In genomic region chr15:39706252-39706651, GRCh38 we compare ENCODE assay signal across 21 cellular contexts.
DNase-seq lines count a peak whose midpoint lies in the region; ATAC-seq, FAIRE-seq and TF ChIP-seq lines count a peak whose summit lies in the region.
"Had no signal": no experiment of that assay in that cellular context is flagged by ENCODE, and none has a peak within 500 bp of the region (broad histone marks: within the 10 kb centered on the region; RNA-seq: fewer than 3 reads in every experiment).

No MANE protein-coding gene starts in this region.

- H3K9ac ChIP-seq in HepG2 (ENCODE audit: insufficient read depth, low read depth, low read length) = no peak overlapping the region
- no peak overlapping the region for H3K9ac ChIP-seq in GM12878 (ENCODE audit: control insufficient read depth, insufficient read depth, low read length)
- H3K9ac ChIP-seq in endothelial cell of umbilical vein (replicated peaks; ENCODE audit: extremely low read depth, insufficient read depth, low read length) = no peak overlapping the region
- H3K9ac ChIP-seq: BLaER1 treated with 17β-estradiol and CSF1 and Interleukin-3, amounts not matched to agents 10 nM and 100 nM had no signal

- dilution Hi-C loops in endothelial cell of umbilical vein (cut with MboI; ENCODE audit: extremely low pct_ligation_motif_present, low sequenced_read_pairs) = no loop called here

- intact Hi-C loops in HepG2 (cut with micrococcal nuclease; ENCODE audit: unreplicated experiment) = no loop called here
- intact Hi-C loops in right lobe of liver (cut with DNase I) = no loop called here
- intact Hi-C loops in GM12878 (cut with micrococcal nuclease; ENCODE audit: unreplicated experiment) = no loop called here
- intact Hi-C loops in endothelial cell of umbilical vein (cut with micrococcal nuclease) = no loop called here

- H3K4me1 ChIP-seq in HepG2 (ENCODE audit: insufficient read depth, low read length) (no peaks in the 10 kb centered on the region), right lobe of liver (no peaks in the 10 kb centered on the region), GM12878 (ENCODE audit: control insufficient read depth, insufficient read depth, low read length) (no peaks in the 10 kb centered on the region), endothelial cell of umbilical vein (ENCODE audit: control insufficient read depth, extremely low read depth, insufficient read depth, low read length) (no peaks in the 10 kb centered on the region), osteoblast (ENCODE audit: insufficient read depth, low read length) (peaks cover 18% of the 10 kb centered on the region)
- H3K4me1 ChIP-seq: BLaER1 treated with 17β-estradiol and CSF1 and Interleukin-3, amounts not matched to agents 10 nM and 100 nM had no signal

- SMC1A ChIA-PET in GM12878 (lab: Charles Lee; ENCODE audit: uncharacterized antibody, unreplicated experiment) = interaction anchor here (0.7 to 3.0 kb wide), 3 partner anchors 14 to 51 kb away, joined by 3 to 7 read pairs (median 6); no protein-coding TSS in a partner anchor

- H3K79me2 ChIP-seq in HepG2 (ENCODE audit: insufficient read depth, low read length) (no peaks in the 10 kb centered on the region), GM12878 (ENCODE audit: control insufficient read depth, insufficient read depth, low read length) (no peaks in the 10 kb centered on the region), endothelial cell of umbilical vein (ENCODE audit: control insufficient read depth, insufficient read depth, low read length) (no peaks in the 10 kb centered on the region), osteoblast (ENCODE audit: insufficient read depth, low read length) (no peaks in the 10 kb centered on the region)

- no peak for TF ChIP-seq CTCF in HepG2 (CRISPR knock-in tag; IDR thresholded peaks at IDR 0.05)
- TF ChIP-seq CTCF in right lobe of liver (IDR thresholded peaks at IDR 0.05) = no peak
- no peak for TF ChIP-seq CTCF in GM12878 (IDR thresholded peaks at IDR 0.05 in 2 of 3, conservative IDR thresholded peaks at IDR 0.05 in 1 of 3; ENCODE audit: control insufficient read depth in 2 of 3, extremely low read depth in 1 of 3, insufficient read depth in 1 of 3, low read depth in 3 of 3, low read length in 3 of 3)
- no peak for TF ChIP-seq CTCF in endothelial cell of umbilical vein (IDR thresholded peaks at IDR 0.05; ENCODE audit: extremely low read depth in 1 of 2, insufficient read depth in 1 of 2, low read depth in 1 of 2, low read length in 2 of 2)
- no peak for TF ChIP-seq CTCF in osteoblast (IDR thresholded peaks at IDR 0.05; ENCODE audit: extremely low read depth, low read depth, low read length)

- no peak for TF ChIP-seq EP300 in HepG2 (IDR thresholded peaks at IDR 0.05; ENCODE audit: low read depth in 2 of 2, low read length in 2 of 2)
- no peak for TF ChIP-seq EP300 in HepG2 (CRISPR knock-in tag; IDR thresholded peaks at IDR 0.05; ENCODE audit: borderline replicate concordance)
- TF ChIP-seq EP300 in GM12878 (IDR thresholded peaks at IDR 0.05; ENCODE audit: borderline replicate concordance in 1 of 2, control insufficient read depth in 1 of 2, low read depth in 2 of 2, low read length in 2 of 2) = no peak

- TF ChIP-seq POLR2A in HepG2 (IDR thresholded peaks at IDR 0.05; ENCODE audit: insufficient read depth in 1 of 2, low read depth in 2 of 2, low read length in 2 of 2) (no peak), right lobe of liver (IDR thresholded peaks at IDR 0.05) (no peak), GM12878 (IDR thresholded peaks at IDR 0.05; ENCODE audit: low read depth, low read length) (no peak), endothelial cell of umbilical vein (IDR thresholded peaks at IDR 0.05; ENCODE audit: low read depth, low read length) (no peak)

- H3K4me3 ChIP-seq in HepG2 (replicated peaks in 1 of 3; ENCODE audit: insufficient read depth in 1 of 3, low read depth in 2 of 3, low read length in 3 of 3) (no peak overlapping the region), right lobe of liver (no peak overlapping the region), GM12878 (no peak overlapping the region), endothelial cell of umbilical vein (replicated peaks in 1 of 3; ENCODE audit: insufficient read depth in 1 of 3, low read depth in 1 of 3, low read length in 3 of 3) (no peak overlapping the region), osteoblast (ENCODE audit: insufficient read depth, low read length) (no peak overlapping the region)
- H3K4me3 ChIP-seq: BLaER1 treated with 17β-estradiol and CSF1 and Interleukin-3, amounts not matched to agents 10 nM and 100 nM had no signal

- H3K4me2 ChIP-seq in HepG2 (ENCODE audit: low read depth, low read length) (no peak overlapping the region), GM12878 (ENCODE audit: control insufficient read depth, insufficient read depth) (no peak overlapping the region), endothelial cell of umbilical vein (ENCODE audit: insufficient read depth, low read length) (no peak overlapping the region), osteoblast (ENCODE audit: insufficient read depth, low read length) (no peak overlapping the region)
- H3K4me2 ChIP-seq: BLaER1 treated with 17β-estradiol and CSF1 and Interleukin-3, amounts not matched to agents 10 nM and 100 nM had no signal

- in situ Hi-C loops in HepG2 (cut with HindIII; ENCODE audit: extremely low pct_ligation_motif_present, low pct_unique_long_range_greater_than_20kb) = no loop called here
- in situ Hi-C loops in GM12878 (cut with MboI) = no loop called here
- in situ Hi-C loops in G401 (cut with HindIII; ENCODE audit: low sequenced_read_pairs) = no loop called here

- FAIRE-seq in HepG2 (lab: Jason Lieb, UNC) (no peak), GM12878 (lab: Jason Lieb, UNC) (no peak), endothelial cell of umbilical vein (lab: Jason Lieb, UNC) (no peak)
- FAIRE-seq: A204.1, D721Med, GM12891, GM19239 had no signal

- no peaks in the 10 kb centered on the region for H3K36me3 ChIP-seq in HepG2 (replicated peaks in 1 of 2; ENCODE audit: control insufficient read depth in 1 of 2, insufficient read depth in 2 of 2, low read length in 2 of 2)
- H3K36me3 ChIP-seq in right lobe of liver = no peaks in the 10 kb centered on the region
- no peaks in the 10 kb centered on the region for H3K36me3 ChIP-seq in GM12878 (ENCODE audit: control insufficient read depth in 2 of 2, insufficient read depth in 2 of 2, low read length in 1 of 2)
- H3K36me3 ChIP-seq in endothelial cell of umbilical vein (ENCODE audit: control insufficient read depth in 2 of 2, extremely low read depth in 1 of 2, insufficient read depth in 2 of 2, low read length in 2 of 2) = no peaks in the 10 kb centered on the region
- no peaks in the 10 kb centered on the region for H3K36me3 ChIP-seq in osteoblast (ENCODE audit: insufficient read depth, low read length)
- H3K36me3 ChIP-seq: BLaER1 treated with 17β-estradiol and CSF1 and Interleukin-3, amounts not matched to agents 10 nM and 100 nM had no signal

- no peaks in the 10 kb centered on the region for H4K20me1 ChIP-seq in HepG2 (ENCODE audit: insufficient read depth, low read length)
- H4K20me1 ChIP-seq in GM12878 (ENCODE audit: control insufficient read depth, insufficient read depth) = no peaks in the 10 kb centered on the region
- H4K20me1 ChIP-seq in endothelial cell of umbilical vein (replicated peaks; ENCODE audit: control insufficient read depth, extremely low read depth, insufficient read depth, low read length) = no peaks in the 10 kb centered on the region
- no peaks in the 10 kb centered on the region for H4K20me1 ChIP-seq in osteoblast (ENCODE audit: insufficient read depth, low read length)
- H4K20me1 ChIP-seq: BLaER1 treated with 17β-estradiol and CSF1 and Interleukin-3, amounts not matched to agents 10 nM and 100 nM had no signal

- WGBS in HepG2 (ENCODE audit: low lambda C conversion rate) = 44% methylated on average over 2 of the region's 2 CpGs
- WGBS in right lobe of liver (ENCODE audit: insufficient coverage, low coverage, low lambda C conversion rate, missing lambda C conversion rate) = 91% methylated on average over 2 of the region's 2 CpGs
- 43% methylated on average over 2 of the region's 2 CpGs for WGBS in GM12878 (ENCODE audit: insufficient coverage, insufficient replicate concordance, low lambda C conversion rate, missing lambda C conversion rate)

- BruUV-seq in HepG2 (replicated peaks; lab: Mats Ljungman, UMichigan) (no TSS peak), GM12878 (replicated peaks; lab: Mats Ljungman, UMichigan) (no TSS peak), endothelial cell of umbilical vein (replicated peaks; lab: Mats Ljungman, UMichigan) (no TSS peak)

- H3K27me3 ChIP-seq in HepG2 (ENCODE audit: control insufficient read depth in 1 of 2, insufficient read depth in 2 of 2, low read length in 2 of 2) (no peaks in the 10 kb centered on the region), right lobe of liver (no peaks in the 10 kb centered on the region), GM12878 (replicated peaks in 1 of 2; ENCODE audit: control insufficient read depth in 2 of 2, insufficient read depth in 2 of 2, low read length in 1 of 2) (no peaks in the 10 kb centered on the region), endothelial cell of umbilical vein (ENCODE audit: control insufficient read depth in 2 of 2, insufficient read depth in 2 of 2, low read length in 2 of 2) (no peaks in the 10 kb centered on the region), osteoblast (ENCODE audit: insufficient read depth, low read length) (no peaks in the 10 kb centered on the region)
- H3K27me3 ChIP-seq: BLaER1 treated with 17β-estradiol and CSF1 and Interleukin-3, amounts not matched to agents 10 nM and 100 nM had no signal

- no peaks in the 10 kb centered on the region for H3K9me3 ChIP-seq in HepG2 (ENCODE audit: low read length)
- H3K9me3 ChIP-seq in right lobe of liver = no peaks in the 10 kb centered on the region
- H3K9me3 ChIP-seq in GM12878 (replicated peaks; ENCODE audit: control insufficient read depth, insufficient read depth, low read length) = no peaks in the 10 kb centered on the region
- H3K9me3 ChIP-seq in endothelial cell of umbilical vein (replicated peaks; ENCODE audit: control insufficient read depth, insufficient read depth, low read length) = no peaks in the 10 kb centered on the region
- H3K9me3 ChIP-seq in osteoblast (ENCODE audit: low read depth, low read length) = no peaks in the 10 kb centered on the region
- H3K9me3 ChIP-seq: BLaER1 treated with 17β-estradiol and CSF1 and Interleukin-3, amounts not matched to agents 10 nM and 100 nM; Caco-2 had no signal

- RAD21 ChIA-PET in GM12878 (lab: Charles Lee; ENCODE audit: unreplicated experiment) = no interaction called here

- POLR2A ChIA-PET in HepG2 (lab: Yijun Ruan, JAX) (no interaction called here), GM12878 (lab: Charles Lee) (no interaction called here), endothelial cell of umbilical vein (lab: Charles Lee) (no interaction called here)

- H3K27ac ChIP-seq in HepG2 (ENCODE audit: extremely low read length, insufficient read depth, low read length) (no peak overlapping the region), right lobe of liver (no peak overlapping the region), GM12878 (ENCODE audit: control insufficient read depth, insufficient read depth) (no peak overlapping the region), endothelial cell of umbilical vein (ENCODE audit: insufficient read depth, low read depth, low read length) (no peak overlapping the region), osteoblast (ENCODE audit: low read depth, low read length) (no peak overlapping the region)
- H3K27ac ChIP-seq: BLaER1 treated with 17β-estradiol and CSF1 and Interleukin-3, amounts not matched to agents 10 nM and 100 nM; C4-2B had no signal

- H2AFZ ChIP-seq in HepG2 (ENCODE audit: low read length) = no peak overlapping the region
- no peak overlapping the region for H2AFZ ChIP-seq in GM12878 (ENCODE audit: control insufficient read depth, low read depth, low read length)
- no peak overlapping the region for H2AFZ ChIP-seq in endothelial cell of umbilical vein (ENCODE audit: low read depth, low read length)
- no peak overlapping the region for H2AFZ ChIP-seq in osteoblast (ENCODE audit: low read length)

- H3K9me1 ChIP-seq in endothelial cell of umbilical vein (replicated peaks; ENCODE audit: control insufficient read depth, extremely low read depth, insufficient read depth, low read length) = no peaks in the 10 kb centered on the region

- TF ChIP-seq RAD21 in HepG2 (CRISPR knock-in tag; IDR thresholded peaks at IDR 0.05) (no peak), GM12878 (IDR thresholded peaks at IDR 0.05; ENCODE audit: insufficient read depth, low read depth, low read length) (no peak)

- CTCF ChIA-PET in HepG2 (lab: Yijun Ruan, JAX; ENCODE audit: low intra/inter-chr PET ratio, low total read pairs) (no interaction called here), GM12878 (lab: Yijun Ruan, JAX) (interaction anchor here (0.6 to 1.0 kb wide), 2 partner anchors 51 to 274 kb away, joined by 3 read pairs; no protein-coding TSS in a partner anchor), endothelial cell of umbilical vein (lab: Charles Lee) (interaction anchor here (1.0 to 3.1 kb wide), 3 partner anchors 11 to 51 kb away, joined by 3 to 18 read pairs (median 3); no protein-coding TSS in a partner anchor)

- no peak for ATAC-seq in HepG2
- no peak for ATAC-seq in right lobe of liver
- ATAC-seq in GM12878 = no peak
- ATAC-seq: CD8-positive, alpha-beta T cell had no signal

- DNase-seq in HepG2 (ENCODE audit: low spot score) (no peak), right lobe of liver (no peak), GM12878 (ENCODE audit: low read depth, low spot score) (no peak), endothelial cell of umbilical vein (ENCODE audit: low read depth, low spot score) (no peak), epidermal melanocyte (ENCODE audit: insufficient read length, low spot score) (no peak), G401 (ENCODE audit: low spot score) (no peak), osteoblast (ENCODE audit: insufficient read length, low spot score, missing footprints) (no peak)
- DNase-seq: 8988T; AML-193; Caco-2; Calu3; CD4-positive, alpha-beta T cell; CD8-positive, alpha-beta T cell; DMS79 treated with DMSO at 0.1 percent for 48 hours; GDM1 had no signal

Comparison
In these comparisons a context has a peak if more than half of its experiments do, and no peak if none do; other contexts are left out.
1. Of the 75 proteins assayed by ChIP-seq in both HepG2 and GM12878: peak only in HepG2: none; only in GM12878: BCL3; in both: none; in neither: 74.